1 cellular context compared by ENCODE assay signal in genomic region chr20:33401042-33401921, GRCh38.
TF ChIP-seq lines count a peak whose summit lies in the region.

TSS of gene CDK5RAP1 (minus strand) at chr20:33401519. CDS start at chr20:33397064, 4,455 bp downstream.

TF ChIP-seq in HepG2, 621 proteins besides CTCF, POLR2A, EP300 and RAD21 (continued from another document and continues in another):
- TF ChIP-seq ZMYM3 (CRISPR knock-in tag; IDR thresholded peaks at IDR 0.05) (peak; percentile 98), ZNF496 (CRISPR knock-in tag; IDR thresholded peaks at IDR 0.05; ENCODE audit: insufficient replicate concordance) (no peak), NRL (CRISPR knock-in tag; IDR thresholded peaks at IDR 0.05; ENCODE audit: borderline replicate concordance) (peak; percentile 100), MED13 (CRISPR knock-in tag; IDR thresholded peaks at IDR 0.05) (peak; percentile 89), ZNF564 (CRISPR knock-in tag; IDR thresholded peaks at IDR 0.05) (peak; percentile 94), JUN (CRISPR knock-in tag; IDR thresholded peaks at IDR 0.05) (peak; percentile 86), HOXD1 (CRISPR knock-in tag; IDR thresholded peaks at IDR 0.05) (peak; percentile 96), UBTF (CRISPR knock-in tag; IDR thresholded peaks at IDR 0.05) (peak; percentile 100), ATAD3A (CRISPR knock-in tag; IDR thresholded peaks at IDR 0.05) (peak; percentile 91; the same call in 1 of the 2 replicates), ZNF17 (CRISPR knock-in tag; IDR thresholded peaks at IDR 0.05) (no peak), ZNF432 (CRISPR knock-in tag; IDR thresholded peaks at IDR 0.05; ENCODE audit: borderline replicate concordance) (no peak), POLR2G (IDR thresholded peaks at IDR 0.05; ENCODE audit: low read depth, low read length) (peak; percentile 98), ATF2 (CRISPR knock-in tag; IDR thresholded peaks at IDR 0.05) (peak; percentile 98), MED8 (CRISPR knock-in tag; IDR thresholded peaks at IDR 0.05; ENCODE audit: insufficient replicate concordance) (peak; percentile 74), ZNF530 (CRISPR knock-in tag; IDR thresholded peaks at IDR 0.05; ENCODE audit: low read depth) (no peak), ZNF619 (CRISPR knock-in tag; IDR thresholded peaks at IDR 0.05) (peak; percentile 97; the same call in 1 of the 2 replicates), ZNF569 (CRISPR knock-in tag; IDR thresholded peaks at IDR 0.05; ENCODE audit: borderline replicate concordance) (no peak; the same call in 1 of the 2 replicates), ZIK1 (CRISPR knock-in tag; IDR thresholded peaks at IDR 0.05; ENCODE audit: borderline replicate concordance, low read depth) (peak; percentile 97), NCOR1 (IDR thresholded peaks at IDR 0.05; ENCODE audit: borderline replicate concordance, low read length) (peak; percentile 38; the same call in 1 of the 2 replicates), RFX5 (IDR thresholded peaks at IDR 0.05; ENCODE audit: low read depth, low read length) (no peak; the same call in 1 of the 2 replicates), STAG1 (CRISPR knock-in tag; IDR thresholded peaks at IDR 0.05) (peak; percentile 21; the same call in 1 of the 2 replicates), SNRNP70 (IDR thresholded peaks at IDR 0.05; ENCODE audit: low read depth, low read length) (no peak), ARNTL (CRISPR knock-in tag; IDR thresholded peaks at IDR 0.05) (no peak), E2F2 (CRISPR knock-in tag; IDR thresholded peaks at IDR 0.05; ENCODE audit: borderline replicate concordance) (peak; percentile 65; the same call in 1 of the 2 replicates), ZNF232 (CRISPR knock-in tag; IDR thresholded peaks at IDR 0.05; ENCODE audit: borderline replicate concordance) (peak; percentile 98; the same call in 1 of the 2 replicates), TSC22D2 (CRISPR knock-in tag; IDR thresholded peaks at IDR 0.05; ENCODE audit: borderline replicate concordance) (peak; percentile 99), AGO1 (IDR thresholded peaks at IDR 0.05; ENCODE audit: low read depth, low read length, poor library complexity, severe bottlenecking) (peak; percentile 91), ESRRA (CRISPR knock-in tag; IDR thresholded peaks at IDR 0.05; ENCODE audit: low read depth) (peak; percentile 94), ZBTB8A (CRISPR knock-in tag; IDR thresholded peaks at IDR 0.05; ENCODE audit: borderline replicate concordance, low read depth) (peak; percentile 59; the same call in 1 of the 2 replicates), ETV5 (CRISPR knock-in tag; IDR thresholded peaks at IDR 0.05; ENCODE audit: borderline replicate concordance) (peak; percentile 91), PHF21A (CRISPR knock-in tag; IDR thresholded peaks at IDR 0.05) (peak; percentile 93), ZKSCAN8 (CRISPR knock-in tag; IDR thresholded peaks at IDR 0.05; ENCODE audit: borderline replicate concordance) (peak; percentile 99), ZBTB10 (CRISPR knock-in tag; IDR thresholded peaks at IDR 0.05; ENCODE audit: borderline replicate concordance) (no peak), RXRB (CRISPR knock-in tag; IDR thresholded peaks at IDR 0.05; ENCODE audit: borderline replicate concordance) (peak; percentile 96), BATF2 (CRISPR knock-in tag; IDR thresholded peaks at IDR 0.05) (peak; percentile 88), NFATC3 (CRISPR knock-in tag; IDR thresholded peaks at IDR 0.05) (peak; percentile 84; the same call in 1 of the 2 replicates), PRMT3 (CRISPR knock-in tag; IDR thresholded peaks at IDR 0.05; ENCODE audit: borderline replicate concordance, low read depth) (no peak; the same call in 1 of the 2 replicates), XBP1 (CRISPR knock-in tag; IDR thresholded peaks at IDR 0.05) (peak; percentile 83), ZBTB1 (CRISPR knock-in tag; IDR thresholded peaks at IDR 0.05; ENCODE audit: borderline replicate concordance) (no peak), RNF2 (conservative IDR thresholded peaks at IDR 0.05; ENCODE audit: low read depth) (peak; percentile 74; the same call in 1 of the 2 replicates), TOPORS (CRISPR knock-in tag; IDR thresholded peaks at IDR 0.05) (peak; percentile 97), ZMAT3 (CRISPR knock-in tag; conservative IDR thresholded peaks at IDR 0.05) (peak; percentile 96), ZNF607 (CRISPR knock-in tag; IDR thresholded peaks at IDR 0.05; ENCODE audit: borderline replicate concordance) (peak; percentile 96), ZNF747 (CRISPR knock-in tag; IDR thresholded peaks at IDR 0.05; ENCODE audit: borderline replicate concordance) (peak; percentile 99), ZFP82 (CRISPR knock-in tag; IDR thresholded peaks at IDR 0.05; ENCODE audit: borderline replicate concordance) (0 out of 2 replicates have a peak, but pooled peaks have one; percentile 93), ZNF780A (CRISPR knock-in tag; IDR thresholded peaks at IDR 0.05) (peak; percentile 98), BORCS8-MEF2B (CRISPR knock-in tag; IDR thresholded peaks at IDR 0.05) (peak; percentile 99), MEIS1 (CRISPR knock-in tag; IDR thresholded peaks at IDR 0.05; ENCODE audit: borderline replicate concordance) (peak; percentile 97), SMAD1 (CRISPR knock-in tag; IDR thresholded peaks at IDR 0.05; ENCODE audit: borderline replicate concordance, low read depth) (peak; percentile 100), TGIF2 (CRISPR knock-in tag; IDR thresholded peaks at IDR 0.05) (peak; percentile 99), SNAI1 (CRISPR knock-in tag; IDR thresholded peaks at IDR 0.05; ENCODE audit: borderline replicate concordance) (peak; percentile 75; the same call in 1 of the 2 replicates), RARA (CRISPR knock-in tag; IDR thresholded peaks at IDR 0.05) (peak; percentile 86)
- TF ChIP-seq, protein P1, sequence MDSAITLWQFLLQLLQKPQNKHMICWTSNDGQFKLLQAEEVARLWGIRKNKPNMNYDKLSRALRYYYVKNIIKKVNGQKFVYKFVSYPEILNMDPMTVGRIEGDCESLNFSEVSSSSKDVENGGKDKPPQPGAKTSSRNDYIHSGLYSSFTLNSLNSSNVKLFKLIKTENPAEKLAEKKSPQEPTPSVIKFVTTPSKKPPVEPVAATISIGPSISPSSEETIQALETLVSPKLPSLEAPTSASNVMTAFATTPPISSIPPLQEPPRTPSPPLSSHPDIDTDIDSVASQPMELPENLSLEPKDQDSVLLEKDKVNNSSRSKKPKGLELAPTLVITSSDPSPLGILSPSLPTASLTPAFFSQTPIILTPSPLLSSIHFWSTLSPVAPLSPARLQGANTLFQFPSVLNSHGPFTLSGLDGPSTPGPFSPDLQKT (CRISPR knock-in tag; IDR thresholded peaks at IDR 0.05; ENCODE audit: borderline replicate concordance) = no peak
- TF ChIP-seq, protein P2, sequence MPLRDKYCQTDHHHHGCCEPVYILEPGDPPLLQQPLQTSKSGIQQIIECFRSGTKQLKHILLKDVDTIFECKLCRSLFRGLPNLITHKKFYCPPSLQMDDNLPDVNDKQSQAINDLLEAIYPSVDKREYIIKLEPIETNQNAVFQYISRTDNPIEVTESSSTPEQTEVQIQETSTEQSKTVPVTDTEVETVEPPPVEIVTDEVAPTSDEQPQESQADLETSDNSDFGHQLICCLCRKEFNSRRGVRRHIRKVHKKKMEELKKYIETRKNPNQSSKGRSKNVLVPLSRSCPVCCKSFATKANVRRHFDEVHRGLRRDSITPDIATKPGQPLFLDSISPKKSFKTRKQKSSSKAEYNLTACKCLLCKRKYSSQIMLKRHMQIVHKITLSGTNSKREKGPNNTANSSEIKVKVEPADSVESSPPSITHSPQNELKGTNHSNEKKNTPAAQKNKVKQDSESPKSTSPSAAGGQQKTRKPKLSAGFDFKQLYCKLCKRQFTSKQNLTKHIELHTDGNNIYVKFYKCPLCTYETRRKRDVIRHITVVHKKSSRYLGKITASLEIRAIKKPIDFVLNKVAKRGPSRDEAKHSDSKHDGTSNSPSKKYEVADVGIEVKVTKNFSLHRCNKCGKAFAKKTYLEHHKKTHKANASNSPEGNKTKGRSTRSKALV (CRISPR knock-in tag; IDR thresholded peaks at IDR 0.05) = peak; percentile 97
- TF ChIP-seq, protein P3, sequence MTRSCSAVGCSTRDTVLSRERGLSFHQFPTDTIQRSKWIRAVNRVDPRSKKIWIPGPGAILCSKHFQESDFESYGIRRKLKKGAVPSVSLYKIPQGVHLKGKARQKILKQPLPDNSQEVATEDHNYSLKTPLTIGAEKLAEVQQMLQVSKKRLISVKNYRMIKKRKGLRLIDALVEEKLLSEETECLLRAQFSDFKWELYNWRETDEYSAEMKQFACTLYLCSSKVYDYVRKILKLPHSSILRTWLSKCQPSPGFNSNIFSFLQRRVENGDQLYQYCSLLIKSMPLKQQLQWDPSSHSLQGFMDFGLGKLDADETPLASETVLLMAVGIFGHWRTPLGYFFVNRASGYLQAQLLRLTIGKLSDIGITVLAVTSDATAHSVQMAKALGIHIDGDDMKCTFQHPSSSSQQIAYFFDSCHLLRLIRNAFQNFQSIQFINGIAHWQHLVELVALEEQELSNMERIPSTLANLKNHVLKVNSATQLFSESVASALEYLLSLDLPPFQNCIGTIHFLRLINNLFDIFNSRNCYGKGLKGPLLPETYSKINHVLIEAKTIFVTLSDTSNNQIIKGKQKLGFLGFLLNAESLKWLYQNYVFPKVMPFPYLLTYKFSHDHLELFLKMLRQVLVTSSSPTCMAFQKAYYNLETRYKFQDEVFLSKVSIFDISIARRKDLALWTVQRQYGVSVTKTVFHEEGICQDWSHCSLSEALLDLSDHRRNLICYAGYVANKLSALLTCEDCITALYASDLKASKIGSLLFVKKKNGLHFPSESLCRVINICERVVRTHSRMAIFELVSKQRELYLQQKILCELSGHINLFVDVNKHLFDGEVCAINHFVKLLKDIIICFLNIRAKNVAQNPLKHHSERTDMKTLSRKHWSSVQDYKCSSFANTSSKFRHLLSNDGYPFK (CRISPR knock-in tag; IDR thresholded peaks at IDR 0.05; ENCODE audit: borderline replicate concordance) = peak; percentile 97
- TF ChIP-seq, protein P4, sequence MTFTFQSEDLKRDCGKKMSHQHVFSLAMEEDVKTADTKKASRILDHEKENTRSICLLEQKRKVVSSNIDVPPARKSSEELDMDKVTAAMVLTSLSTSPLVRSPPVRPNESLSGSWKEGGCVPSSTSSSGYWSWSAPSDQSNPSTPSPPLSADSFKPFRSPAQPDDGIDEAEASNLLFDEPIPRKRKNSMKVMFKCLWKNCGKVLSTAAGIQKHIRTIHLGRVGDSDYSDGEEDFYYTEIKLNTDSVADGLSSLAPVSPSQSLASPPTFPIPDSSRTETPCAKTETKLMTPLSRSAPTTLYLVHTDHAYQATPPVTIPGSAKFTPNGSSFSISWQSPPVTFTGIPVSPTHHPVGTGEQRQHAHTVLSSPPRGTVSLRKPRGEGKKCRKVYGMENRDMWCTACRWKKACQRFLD (CRISPR knock-in tag; IDR thresholded peaks at IDR 0.05; ENCODE audit: borderline replicate concordance) = peak; percentile 98
